ENCODE assay signal across 19 cellular contexts in genomic region chr21:39533545-39534226, GRCh38.
DNase-seq lines count a peak whose midpoint lies in the region; FAIRE-seq and TF ChIP-seq lines count a peak whose summit lies in the region.
"Had no signal": no experiment of that assay in that cellular context is flagged by ENCODE, and none has a peak within 500 bp of the region (broad histone marks: within the 10 kb centered on the region; RNA-seq: fewer than 3 reads in every experiment).

No MANE protein-coding gene starts in this region.

- H2BK12ac ChIP-seq in H9 (ENCODE audit: insufficient read length, low read depth, low read length): no peak overlapping the region

- no peak overlapping the region for H2BK15ac ChIP-seq in H9 (ENCODE audit: low read depth, low read length)

- no peak overlapping the region for H3K56ac ChIP-seq in H9 (ENCODE audit: insufficient read length, low read depth, low read length)

- no peak for TF ChIP-seq POLR2A in ovary (IDR thresholded peaks at IDR 0.05)

- H2BK120ac ChIP-seq in H9 (ENCODE audit: low read depth, low read length, poor library complexity, severe bottlenecking): no peak overlapping the region

- no peak overlapping the region for H3K9ac ChIP-seq in H9 (ENCODE audit: extremely low read depth, insufficient read length, low read length)
- no peak overlapping the region for H3K9ac ChIP-seq in Karpas-422 (ENCODE audit: low read length)
- H3K9ac ChIP-seq: BLaER1 treated with 17β-estradiol and CSF1 and Interleukin-3, amounts not matched to agents 10 nM and 100 nM; GM23248 had no signal

- peak; percentile 22 for DNase-seq in DMS53 (lab: John Stamatoyannopoulos, UW)
- DNase-seq in DMS53 treated with DMSO at 0.1 percent for 48 hours (lab: John Stamatoyannopoulos, UW; ENCODE audit: unreplicated experiment): no peak
- no peak for DNase-seq in H9
- DNase-seq in RCC 7860 (ENCODE audit: low spot score): no peak
- DNase-seq in frontal cortex (ENCODE audit: low spot score in 2 of 2): no peak
- DNase-seq in Karpas-422: no peak
- no peak for DNase-seq in GM20000 (ENCODE audit: low spot score)
- DNase-seq in ovary: no peak
- DNase-seq: DMS 273 treated with DMSO at 0.1 percent for 48 hours, GM23248, NCI-H1048, NCI-H187 treated with DMSO at 0.1 percent for 48 hours, NCI-H226, SIG-M5, T-helper 17 cell had no signal

- H3K23ac ChIP-seq in H9 (ENCODE audit: insufficient read length, low read depth, low read length): no peak overlapping the region

- no peak overlapping the region for H3K4me3 Mint-ChIP-seq in H9
- H3K4me3 Mint-ChIP-seq: IgD-negative memory B cell, T-helper 17 cell had no signal

- H3K4me3 ChIP-seq in Karpas-422 (ENCODE audit: low read length) (no peak overlapping the region), ovary (no peak overlapping the region)
- H3K4me3 ChIP-seq: BLaER1 treated with 17β-estradiol and CSF1 and Interleukin-3, amounts not matched to agents 10 nM and 100 nM; GM23248 had no signal

- H2BK5ac ChIP-seq in H9 (ENCODE audit: insufficient read length, low read length): no peak overlapping the region

- no peak overlapping the region for H2AK5ac ChIP-seq in H9 (ENCODE audit: insufficient read length, low read length)

- TF ChIP-seq CTCF in H9 (conservative IDR thresholded peaks at IDR 0.05): no peak
- TF ChIP-seq CTCF in GM20000 (IDR thresholded peaks at IDR 0.05; ENCODE audit: extremely low read depth, missing control alignments): no peak
- TF ChIP-seq CTCF in ovary (IDR thresholded peaks at IDR 0.05): no peak

- H4K20me1 ChIP-seq in H9 (ENCODE audit: control insufficient read depth, insufficient read depth, insufficient read length): no peaks in the 10 kb centered on the region
- H4K20me1 ChIP-seq in Karpas-422 (ENCODE audit: insufficient read depth, low read depth, low read length): no peaks in the 10 kb centered on the region
- H4K20me1 ChIP-seq: BLaER1 treated with 17β-estradiol and CSF1 and Interleukin-3, amounts not matched to agents 10 nM and 100 nM had no signal

- intact Hi-C loops in ovary (cut with DNase I): no loop called here

- H3K9me3 ChIP-seq in H9 (ENCODE audit: control insufficient read depth, low read depth, low read length) (no peaks in the 10 kb centered on the region), Karpas-422 (ENCODE audit: low read length) (no peaks in the 10 kb centered on the region), ovary (no peaks in the 10 kb centered on the region)

- H3T11ph ChIP-seq in H9 (ENCODE audit: low read length): no peak overlapping the region

- no peak overlapping the region for H3K4ac ChIP-seq in H9 (ENCODE audit: low read depth, low read length)

- H3K36me3 Mint-ChIP-seq in H9 (ENCODE audit: insufficient read depth in 1 of 3, low read depth in 3 of 3): peaks cover 4 to 21% (median 9%) of the 10 kb centered on the region in 3 experiments

- H3K9me3 Mint-ChIP-seq in H9: peaks cover 7 to 9% of the 10 kb centered on the region in 2 experiments

- no peaks in the 10 kb centered on the region for H3K27me3 ChIP-seq in H9 (ENCODE audit: insufficient read depth, low read length)
- no peaks in the 10 kb centered on the region for H3K27me3 ChIP-seq in Karpas-422 (ENCODE audit: low read length)
- H3K27me3 ChIP-seq in ovary: no peaks in the 10 kb centered on the region
- H3K27me3 ChIP-seq: BLaER1 treated with 17β-estradiol and CSF1 and Interleukin-3, amounts not matched to agents 10 nM and 100 nM had no signal

- H3K18ac ChIP-seq in H9 (ENCODE audit: insufficient read length, low read depth, low read length): no peak overlapping the region

- H3K4me1 ChIP-seq in H9 (ENCODE audit: insufficient read depth, low read length): peaks cover 4% of the 10 kb centered on the region; the same call in 1 of the 2 replicates
- H3K4me1 ChIP-seq in Karpas-422 (ENCODE audit: low read length): no peaks in the 10 kb centered on the region
- no peaks in the 10 kb centered on the region for H3K4me1 ChIP-seq in ovary (ENCODE audit: insufficient read depth)

- H3K4me2 ChIP-seq in H9 (ENCODE audit: insufficient read depth, insufficient read length, low read length) (no peak overlapping the region), Karpas-422 (ENCODE audit: low read depth, low read length, poor library complexity, severe bottlenecking) (no peak overlapping the region)
- H3K4me2 ChIP-seq: BLaER1 treated with 17β-estradiol and CSF1 and Interleukin-3, amounts not matched to agents 10 nM and 100 nM had no signal

- peaks cover 4% of the 10 kb centered on the region for H3K27me3 Mint-ChIP-seq in H9 (ENCODE audit: low read depth)
- H3K27me3 Mint-ChIP-seq: IgD-negative memory B cell had no signal

- no peak overlapping the region for H2AFZ ChIP-seq in H9 (ENCODE audit: low read length)
- no peak overlapping the region for H2AFZ ChIP-seq in Karpas-422 (ENCODE audit: low read length)
- H2AFZ ChIP-seq: GM23248 had no signal

- H3K27ac ChIP-seq in H9 (ENCODE audit: insufficient read length, low read depth, low read length): no peak overlapping the region
- H3K27ac ChIP-seq in Karpas-422 (ENCODE audit: low read length): no peak overlapping the region
- H3K27ac ChIP-seq in ovary: no peak overlapping the region
- H3K27ac ChIP-seq: 22Rv1; BLaER1 treated with 17β-estradiol and CSF1 and Interleukin-3, amounts not matched to agents 10 nM and 100 nM; GM23248 had no signal

- H3K36me3 ChIP-seq in Karpas-422 (ENCODE audit: insufficient read depth, low read length) (no peaks in the 10 kb centered on the region), ovary (no peaks in the 10 kb centered on the region)
- H3K36me3 ChIP-seq: BLaER1 treated with 17β-estradiol and CSF1 and Interleukin-3, amounts not matched to agents 10 nM and 100 nM had no signal

- H3K79me2 ChIP-seq in H9 (ENCODE audit: insufficient read depth, low read length): no peaks in the 10 kb centered on the region
- H3K79me2 ChIP-seq in Karpas-422 (ENCODE audit: low read length): no peaks in the 10 kb centered on the region

- H3K79me1 ChIP-seq in H9 (ENCODE audit: insufficient read depth, low read depth, low read length, poor library complexity, severe bottlenecking): no peaks in the 10 kb centered on the region

- peak; percentile 83 for FAIRE-seq in RCC 7860 (lab: Jason Lieb, UNC)
- FAIRE-seq in frontal cortex (lab: Jason Lieb, UNC): peak; percentile 99
- FAIRE-seq: GM12892 had no signal

- no peak overlapping the region for H2BK20ac ChIP-seq in H9 (ENCODE audit: low read depth, low read length, poor library complexity, severe bottlenecking)

- no peak overlapping the region for H4K5ac ChIP-seq in H9 (ENCODE audit: insufficient read length, low read depth, low read length)

- H3K9me2 ChIP-seq in Karpas-422 (replicated peaks; ENCODE audit: insufficient read depth, low read length): no peaks in the 10 kb centered on the region

- no peak overlapping the region for H3K14ac ChIP-seq in H9 (ENCODE audit: insufficient read depth, low read length)

- H4K8ac ChIP-seq in H9 (replicated peaks; ENCODE audit: insufficient read length, low read depth, low read length): no peak overlapping the region

- H4K91ac ChIP-seq in H9 (ENCODE audit: insufficient read length, low read depth, low read length): no peak overlapping the region

- WGBS in H9 (ENCODE audit: extremely low coverage, insufficient read length, low lambda C conversion rate): no CpG with 5 or more reads among the region's 5 CpGs
- WGBS in ovary, 3 donors: 65 to 85% (median 74%) methylated on average over 5 of the region's 5 CpGs

- H3K23me2 ChIP-seq in H9 (ENCODE audit: insufficient read length, low read depth, low read length, poor library complexity, severe bottlenecking): no peaks in the 10 kb centered on the region

- H3K4me1 Mint-ChIP-seq in H9: peaks cover 45 to 48% of the 10 kb centered on the region in 2 experiments
- H3K4me1 Mint-ChIP-seq: IgD-negative memory B cell had no signal

- peak overlapping the region in 2 of 3 experiments; percentile 46 to 71; a peak in 1 of 7 replicates for H3K27ac Mint-ChIP-seq in H9
- H3K27ac Mint-ChIP-seq: IgD-negative memory B cell, T-helper 17 cell had no signal

- no peak for TF ChIP-seq EP300 in ovary (IDR thresholded peaks at IDR 0.05)
